ENCODE assay signal across 1 cellular context in the genomic region with DNA sequence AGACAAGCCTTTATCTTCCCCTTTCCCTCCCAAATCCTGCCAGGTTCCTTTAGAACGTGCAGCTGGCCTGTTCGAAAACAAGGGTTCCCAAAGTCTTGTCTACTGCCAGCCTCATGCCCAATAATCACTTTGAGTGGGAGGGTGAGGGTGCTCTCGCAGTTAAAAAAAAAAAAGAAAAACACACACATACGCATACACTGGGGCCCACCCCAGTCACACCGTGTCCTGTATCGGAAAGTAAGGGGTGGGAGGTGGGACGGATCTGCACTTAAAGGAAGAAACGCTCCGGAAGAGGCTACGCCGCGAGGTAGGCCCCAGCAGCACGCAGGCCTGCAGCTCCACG.
TF ChIP-seq lines count a peak whose summit lies in the region.

No MANE protein-coding gene starts in this region.

TF ChIP-seq in SK-N-SH, 30 proteins besides CTCF, POLR2A, EP300 and RAD21 (continued from another document):
- TF ChIP-seq, protein P1, sequence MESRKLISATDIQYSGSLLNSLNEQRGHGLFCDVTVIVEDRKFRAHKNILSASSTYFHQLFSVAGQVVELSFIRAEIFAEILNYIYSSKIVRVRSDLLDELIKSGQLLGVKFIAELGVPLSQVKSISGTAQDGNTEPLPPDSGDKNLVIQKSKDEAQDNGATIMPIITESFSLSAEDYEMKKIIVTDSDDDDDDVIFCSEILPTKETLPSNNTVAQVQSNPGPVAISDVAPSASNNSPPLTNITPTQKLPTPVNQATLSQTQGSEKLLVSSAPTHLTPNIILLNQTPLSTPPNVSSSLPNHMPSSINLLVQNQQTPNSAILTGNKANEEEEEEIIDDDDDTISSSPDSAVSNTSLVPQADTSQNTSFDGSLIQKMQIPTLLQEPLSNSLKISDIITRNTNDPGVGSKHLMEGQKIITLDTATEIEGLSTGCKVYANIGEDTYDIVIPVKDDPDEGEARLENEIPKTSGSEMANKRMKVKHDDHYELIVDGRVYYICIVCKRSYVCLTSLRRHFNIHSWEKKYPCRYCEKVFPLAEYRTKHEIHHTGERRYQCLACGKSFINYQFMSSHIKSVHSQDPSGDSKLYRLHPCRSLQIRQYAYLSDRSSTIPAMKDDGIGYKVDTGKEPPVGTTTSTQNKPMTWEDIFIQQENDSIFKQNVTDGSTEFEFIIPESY (IDR thresholded peaks at IDR 0.05; ENCODE audit: borderline replicate concordance, low read depth) = no peak
TF ChIP-seq in SK-N-SH: peak in this region for 1.
